In genomic region chr2:65344689-65345088, GRCh38 we compare ENCODE assay signal across 17 cellular contexts.
A peak's percentile ranks its signal among the peaks of the same experiment; 100 is the strongest.
DNase-seq lines count a peak whose midpoint lies in the region; ATAC-seq, FAIRE-seq and TF ChIP-seq lines count a peak whose summit lies in the region.
"Had no signal": no experiment of that assay in that cellular context is flagged by ENCODE, and none has a peak within 500 bp of the region (broad histone marks: within the 10 kb centered on the region; RNA-seq: fewer than 3 reads in every experiment).

No MANE protein-coding gene starts in this region.

- H2BK5ac ChIP-seq in H1 (ENCODE audit: low read depth, low read length), result no peak overlapping the region

- TF ChIP-seq RAD21 in HepG2 (CRISPR knock-in tag; IDR thresholded peaks at IDR 0.05), result no peak
- TF ChIP-seq RAD21 in H1 (IDR thresholded peaks at IDR 0.05 in 1 of 2, conservative IDR thresholded peaks at IDR 0.05 in 1 of 2; ENCODE audit: low read depth in 2 of 2, low read length in 2 of 2), result no peak

- intact Hi-C loops in HepG2 (cut with micrococcal nuclease; ENCODE audit: unreplicated experiment) (no loop called here), right lobe of liver (cut with DNase I) (no loop called here), transverse colon (cut with DNase I; ENCODE audit: low total_unique reads) (no loop called here)

- BruUV-seq in HepG2 (replicated peaks; lab: Mats Ljungman, UMichigan), result no TSS peak

- no peak overlapping the region for H4K5ac ChIP-seq in H1 (ENCODE audit: insufficient read length, low read depth, low read length)

- H3K9ac ChIP-seq in HepG2 (ENCODE audit: insufficient read depth, low read depth, low read length) (no peak overlapping the region), OCI-LY1 (ENCODE audit: low read length) (no peak overlapping the region), H1 (replicated peaks in 1 of 4; ENCODE audit: extremely low read depth in 1 of 4, low read depth in 3 of 4, low read length in 3 of 4) (no peak overlapping the region), subcutaneous abdominal adipose tissue (ENCODE audit: low read length in 5 of 5) (no peak overlapping the region)
- H3K9ac ChIP-seq: BLaER1, GM23248, KMS-11 had no signal

- H3K27ac ChIP-seq in HepG2 (ENCODE audit: extremely low read length, insufficient read depth, low read length) (no peak overlapping the region), right lobe of liver (no peak overlapping the region), OCI-LY1 (ENCODE audit: low read depth, low read length, poor library complexity, severe bottlenecking) (peak overlapping the region; percentile 26), H1 (ENCODE audit: low read depth, low read length) (no peak overlapping the region), subcutaneous abdominal adipose tissue (ENCODE audit: low read depth, low read length) (peak overlapping the region; percentile 9), transverse colon (no peak overlapping the region)
- H3K27ac ChIP-seq: BLaER1, GM23248, HL-60, KMS-11 had no signal

- no peak overlapping the region for H2BK20ac ChIP-seq in H1 (ENCODE audit: low read length)

- CTCF ChIA-PET in HepG2 (lab: Yijun Ruan, JAX; ENCODE audit: low intra/inter-chr PET ratio, low total read pairs), result no interaction called here
- CTCF ChIA-PET in H1 (lab: Charles Lee; ENCODE audit: partially characterized antibody), result interaction anchor here (0.7 to 2.2 kb wide), 3 partner anchors 9 to 367 kb away, joined by 3 to 9 read pairs (median 4); no protein-coding TSS in a partner anchor

- TF ChIP-seq CTCF in HepG2 (CRISPR knock-in tag; IDR thresholded peaks at IDR 0.05) (no peak), right lobe of liver (IDR thresholded peaks at IDR 0.05) (no peak), OCI-LY1 (IDR thresholded peaks at IDR 0.05; ENCODE audit: low read length) (no peak), H1 (IDR thresholded peaks at IDR 0.05; ENCODE audit: control extremely low read depth in 1 of 3, insufficient read depth in 1 of 3, low read depth in 1 of 3, low read length in 3 of 3) (no peak), transverse colon (IDR thresholded peaks at IDR 0.05) (no peak)

- H3F3A ChIP-seq in OCI-LY1 (ENCODE audit: insufficient read depth, low read length), result no peaks in the 10 kb centered on the region

- H3K4me3 ChIP-seq in HepG2 (replicated peaks in 1 of 3; ENCODE audit: insufficient read depth in 1 of 3, low read depth in 2 of 3, low read length in 3 of 3) (no peak overlapping the region), right lobe of liver (no peak overlapping the region), OCI-LY1 (ENCODE audit: low read depth, low read length, poor library complexity, severe bottlenecking) (no peak overlapping the region), H1 (ENCODE audit: extremely low read depth in 1 of 4, insufficient read depth in 2 of 4, low read depth in 3 of 4, low read length in 4 of 4) (no peak overlapping the region), subcutaneous abdominal adipose tissue (ENCODE audit: low read depth in 1 of 5, low read length in 5 of 5) (peak overlapping the region in 2 of 5 donors; percentile 2 to 37), transverse colon (no peak overlapping the region)
- H3K4me3 ChIP-seq: BLaER1, GM23248 had no signal

- TF ChIP-seq EP300 in HepG2 (IDR thresholded peaks at IDR 0.05; ENCODE audit: low read depth in 2 of 2, low read length in 2 of 2) (no peak), HepG2 (CRISPR knock-in tag; IDR thresholded peaks at IDR 0.05; ENCODE audit: borderline replicate concordance) (no peak), H1 (IDR thresholded peaks at IDR 0.05; ENCODE audit: borderline replicate concordance in 1 of 2, low read depth in 2 of 2, low read length in 2 of 2) (no peak), transverse colon (IDR thresholded peaks at IDR 0.05; ENCODE audit: low read depth) (no peak)

- no peaks in the 10 kb centered on the region; the same call in 1 of the 2 replicates for H3K23me2 ChIP-seq in H1 (ENCODE audit: low read depth, low read length)

- H2BK15ac ChIP-seq in H1 (ENCODE audit: low read length), result no peak overlapping the region

- H3K4ac ChIP-seq in H1 (replicated peaks; ENCODE audit: insufficient read length, low read depth, low read length), result no peak overlapping the region

- in situ Hi-C loops in HepG2 (cut with HindIII; ENCODE audit: extremely low pct_ligation_motif_present, low pct_unique_long_range_greater_than_20kb), result no loop called here
- in situ Hi-C loops in transverse colon (cut with MboI; ENCODE audit: low pct_ligation_motif_present in 1 of 4, low pct_unique_long_range_greater_than_20kb in 1 of 4, low sequenced_read_pairs in 3 of 4), result no loop called here

- POLR2A ChIA-PET in HepG2 (lab: Yijun Ruan, JAX), result no interaction called here
- POLR2A ChIA-PET in H1 (lab: Charles Lee; ENCODE audit: partially characterized antibody), result no interaction called here

- peaks cover 44% of the 10 kb centered on the region for H3K79me2 ChIP-seq in HepG2 (ENCODE audit: insufficient read depth, low read length)
- H3K79me2 ChIP-seq in OCI-LY1 (ENCODE audit: insufficient read depth, low read length), result peaks cover 11% of the 10 kb centered on the region; the same call in 1 of the 2 replicates
- H3K79me2 ChIP-seq in H1 (ENCODE audit: control insufficient read depth in 1 of 2, insufficient read depth in 2 of 2, low read length in 2 of 2), result peaks cover 0 to 6% of the 10 kb centered on the region in 2 experiments; a peak in 1 of 4 replicates

- H3K9me3 ChIP-seq in HepG2 (ENCODE audit: low read length), result no peaks in the 10 kb centered on the region
- H3K9me3 ChIP-seq in right lobe of liver, result no peaks in the 10 kb centered on the region
- no peaks in the 10 kb centered on the region for H3K9me3 ChIP-seq in OCI-LY1 (ENCODE audit: low read length)
- H3K9me3 ChIP-seq in H1 (ENCODE audit: insufficient read depth in 2 of 2, low read depth in 1 of 2, low read length in 1 of 2), result no peaks in the 10 kb centered on the region
- no peaks in the 10 kb centered on the region for H3K9me3 ChIP-seq in subcutaneous abdominal adipose tissue (ENCODE audit: control insufficient read depth in 5 of 5, low read length in 5 of 5)
- H3K9me3 ChIP-seq in transverse colon, result no peaks in the 10 kb centered on the region
- H3K9me3 ChIP-seq: BLaER1 had no signal

- no peak overlapping the region for H3K18ac ChIP-seq in H1 (ENCODE audit: extremely low read depth, low read length)

- H3K56ac ChIP-seq in H1 (replicated peaks; ENCODE audit: insufficient read length, low read depth, low read length), result no peak overlapping the region

- H4K20me1 ChIP-seq in HepG2 (ENCODE audit: insufficient read depth, low read length) (peaks cover 35% of the 10 kb centered on the region), OCI-LY1 (ENCODE audit: insufficient read depth, low read length) (no peaks in the 10 kb centered on the region), H1 (replicated peaks in 1 of 2; ENCODE audit: control insufficient read depth in 1 of 2, insufficient read depth in 2 of 2, low read length in 2 of 2) (peaks cover 0 to 9% of the 10 kb centered on the region in 2 experiments)

- H3K79me1 ChIP-seq in H1 (ENCODE audit: low read depth, low read length), result peaks cover 2% of the 10 kb centered on the region; the same call in 1 of the 2 replicates

- no peak overlapping the region for H4K91ac ChIP-seq in H1 (replicated peaks; ENCODE audit: insufficient read length, low read length)

- no peak overlapping the region for H3K23ac ChIP-seq in H1 (ENCODE audit: insufficient read length)

- H3K36me3 ChIP-seq in HepG2 (replicated peaks in 1 of 2; ENCODE audit: control insufficient read depth in 1 of 2, insufficient read depth in 2 of 2, low read length in 2 of 2) (peaks cover 12 to 45% of the 10 kb centered on the region in 2 experiments), right lobe of liver (peaks cover 0 to 4% (median 0%) of the 10 kb centered on the region in 4 donors), OCI-LY1 (ENCODE audit: insufficient read depth, low read length) (peaks cover 34% of the 10 kb centered on the region), H1 (ENCODE audit: control insufficient read depth in 2 of 4, insufficient read depth in 4 of 4, low read length in 3 of 4) (no peaks in the 10 kb centered on the region; a peak in 2 of 8 replicates), subcutaneous abdominal adipose tissue (ENCODE audit: control insufficient read depth in 5 of 5, insufficient read depth in 5 of 5, low read length in 5 of 5) (peaks cover 0 to 5% (median 0%) of the 10 kb centered on the region in 5 donors), transverse colon (no peaks in the 10 kb centered on the region)

- no peak overlapping the region for H3K14ac ChIP-seq in H1 (ENCODE audit: insufficient read length)

- H2BK12ac ChIP-seq in H1 (ENCODE audit: low read depth, low read length), result no peak overlapping the region

- H3K27me3 ChIP-seq in HepG2 (ENCODE audit: control insufficient read depth in 1 of 2, insufficient read depth in 2 of 2, low read length in 2 of 2), result no peaks in the 10 kb centered on the region
- H3K27me3 ChIP-seq in right lobe of liver, result no peaks in the 10 kb centered on the region
- no peaks in the 10 kb centered on the region for H3K27me3 ChIP-seq in OCI-LY1 (ENCODE audit: insufficient read depth, low read length)
- no peaks in the 10 kb centered on the region for H3K27me3 ChIP-seq in H1 (replicated peaks in 1 of 4; ENCODE audit: control insufficient read depth in 3 of 4, extremely low read depth in 1 of 4, insufficient read depth in 3 of 4, low read length in 3 of 4)
- no peaks in the 10 kb centered on the region for H3K27me3 ChIP-seq in subcutaneous abdominal adipose tissue (ENCODE audit: control insufficient read depth in 5 of 5, insufficient read depth in 4 of 5, low read length in 5 of 5)
- H3K27me3 ChIP-seq in transverse colon, result no peaks in the 10 kb centered on the region
- H3K27me3 ChIP-seq: BLaER1 had no signal

- H2BK120ac ChIP-seq in H1 (replicated peaks; ENCODE audit: low read depth, low read length), result no peak overlapping the region

- no peak overlapping the region for H2AFZ ChIP-seq in HepG2 (ENCODE audit: low read length)
- no peak overlapping the region for H2AFZ ChIP-seq in OCI-LY1 (ENCODE audit: low read length)
- H2AFZ ChIP-seq in H1 (ENCODE audit: low read length), result no peak overlapping the region
- H2AFZ ChIP-seq: GM23248 had no signal

- WGBS in HepG2 (ENCODE audit: low lambda C conversion rate), result 96% methylated on average over 15 of the region's 15 CpGs
- WGBS in right lobe of liver (ENCODE audit: insufficient coverage, low coverage, low lambda C conversion rate, missing lambda C conversion rate), result 85% methylated on average over 9 of the region's 15 CpGs
- WGBS in H1 (ENCODE audit: extremely low coverage in 1 of 2, insufficient coverage in 1 of 2, insufficient read length in 1 of 2, insufficient replicate concordance in 2 of 2, low coverage in 1 of 2, low lambda C conversion rate in 2 of 2, missing lambda C conversion rate in 1 of 2), 2 experiments, result 88% methylated on average over 15 of the region's 15 CpGs; no CpG with 5 or more reads in 1 of the 2 experiments
- WGBS in transverse colon (ENCODE audit: low coverage in 1 of 2), 2 donors, result 72 to 78% methylated on average over 13 to 15 of the region's 15 CpGs

- H3K4me1 ChIP-seq in HepG2 (ENCODE audit: insufficient read depth, low read length) (peaks cover 12% of the 10 kb centered on the region), right lobe of liver (peaks cover 0 to 1% (median 0%) of the 10 kb centered on the region in 4 donors), OCI-LY1 (ENCODE audit: insufficient read depth, low read length, severe bottlenecking) (peaks cover 31% of the 10 kb centered on the region), H1 (replicated peaks in 1 of 4; ENCODE audit: control insufficient read depth in 3 of 4, insufficient read depth in 4 of 4, low read length in 3 of 4) (peaks cover 0 to 2% (median under 1%) of the 10 kb centered on the region in 4 experiments; a peak in 3 of 7 replicates), subcutaneous abdominal adipose tissue (ENCODE audit: control insufficient read depth in 5 of 5, insufficient read depth in 5 of 5, low read length in 5 of 5) (peaks cover 5 to 36% (median 31%) of the 10 kb centered on the region in 5 donors), transverse colon (peaks cover 3 to 6% (median 5%) of the 10 kb centered on the region in 4 donors)

- ATAC-seq in HepG2, result no peak
- ATAC-seq in right lobe of liver, result no peak
- no peak for ATAC-seq in HG02973 (IDR thresholded peaks at IDR 0.05; ENCODE audit: unreplicated experiment)

- no peaks in the 10 kb centered on the region for H3K9me2 ChIP-seq in OCI-LY1 (ENCODE audit: low read depth, low read length)

- no peak for FAIRE-seq in HepG2 (lab: Jason Lieb, UNC)
- FAIRE-seq in H1 (lab: Jason Lieb, UNC), result peak; percentile 39

- no peak for DNase-seq in HepG2 (ENCODE audit: low spot score)
- no peak for DNase-seq in right lobe of liver
- no peak for DNase-seq in H1 (ENCODE audit: low read depth in 1 of 2, low spot score in 2 of 2)
- no peak for DNase-seq in central memory CD4-positive, alpha-beta T cell
- no peak for DNase-seq in transverse colon
- DNase-seq: 8988T, DMS 273 treated with DMSO at 0.1 percent for 48 hours, GM23248, NCI-H1436, NCI-H2029 treated with DMSO at 0.1 percent for 48 hours, NCI-H510A treated with DMSO at 0.1 percent for 48 hours had no signal

- H3K4me2 ChIP-seq in HepG2 (ENCODE audit: low read depth, low read length) (no peak overlapping the region), OCI-LY1 (ENCODE audit: low read length) (peak overlapping the region; percentile 39; the same call in 1 of the 2 replicates), H1 (ENCODE audit: insufficient read depth in 1 of 2, low read depth in 2 of 2, low read length in 2 of 2) (no peak overlapping the region)
- H3K4me2 ChIP-seq: BLaER1, KMS-11 had no signal

- H4K8ac ChIP-seq in H1 (ENCODE audit: extremely low read depth, insufficient read depth, low read length), result no peak overlapping the region

- TF ChIP-seq POLR2A in HepG2 (IDR thresholded peaks at IDR 0.05; ENCODE audit: insufficient read depth in 1 of 2, low read depth in 2 of 2, low read length in 2 of 2) (no peak), right lobe of liver (IDR thresholded peaks at IDR 0.05) (no peak), H1 (IDR thresholded peaks at IDR 0.05; ENCODE audit: control extremely low read depth in 1 of 2, low read depth in 2 of 2, low read length in 2 of 2) (no peak), transverse colon (IDR thresholded peaks at IDR 0.05) (no peak)

- H2AK5ac ChIP-seq in H1 (ENCODE audit: low read depth, low read length), result no peak overlapping the region

Comparison
In these comparisons a context has a peak if more than half of its experiments do, and no peak if none do; other contexts are left out.
1. H3K27ac ChIP-seq: peak in OCI-LY1 (single experiment) and subcutaneous abdominal adipose tissue (single experiment); none in HepG2 (single experiment), right lobe of liver (0 of 3), H1 (single experiment) and transverse colon (0 of 4).